9 cellular contexts compared by ENCODE assay signal in genomic region chr11:116852261-116853125, GRCh38. TPM values are rescaled to one million over a fixed set of nuclear protein-coding genes. Genes with fewer than 3 reads are reported as not detected.
DNase-seq lines count a peak whose midpoint lies in the region; ATAC-seq, FAIRE-seq and TF ChIP-seq lines count a peak whose summit lies in the region.
"Had no signal": no experiment of that assay in that cellular context is flagged by ENCODE, and none has a peak within 500 bp of the region (broad histone marks: within the 10 kb centered on the region; RNA-seq: fewer than 3 reads in every experiment).

No MANE protein-coding gene starts in this region.

- ATAC-seq in GM19467 (IDR thresholded peaks at IDR 0.05; ENCODE audit: unreplicated experiment): no peak
- ATAC-seq in HG03565 (IDR thresholded peaks at IDR 0.05; ENCODE audit: unreplicated experiment): no peak

- FAIRE-seq in keratinocyte (lab: Jason Lieb, UNC) (peak; percentile 52), urothelium cell line (lab: Jason Lieb, UNC) (no peak)

- intact Hi-C loops in activated CD4-positive, alpha-beta memory T cell treated with anti-CD3 and anti-CD28 coated beads for 36 hours (cut with micrococcal nuclease): loop anchor here (1.0 to 5.0 kb wide), 10 partner anchors 30 to 378 kb away; no protein-coding TSS in a partner anchor

- H3K79me2 ChIP-seq in keratinocyte (ENCODE audit: control insufficient read depth, insufficient read depth, low read length): no peaks in the 10 kb centered on the region

- no peaks in the 10 kb centered on the region for H3K9me3 Mint-ChIP-seq in activated CD4-positive, alpha-beta memory T cell treated with anti-CD3 and anti-CD28 coated beads for 36 hours

- peak overlapping the region; percentile 62 for H3K4me2 ChIP-seq in keratinocyte (ENCODE audit: control insufficient read depth, extremely low read depth, insufficient read depth, low read depth, low read length)

- peak overlapping the region; percentile 89 for H3K27ac Mint-ChIP-seq in activated CD4-positive, alpha-beta memory T cell treated with anti-CD3 and anti-CD28 coated beads for 36 hours

- H3K4me1 Mint-ChIP-seq in activated CD4-positive, alpha-beta memory T cell treated with anti-CD3 and anti-CD28 coated beads for 36 hours (ENCODE audit: low read depth): peaks cover 71% of the 10 kb centered on the region

- H2AFZ ChIP-seq in keratinocyte (ENCODE audit: control insufficient read depth, low read length): no peak overlapping the region

- POLR2A ChIA-PET in activated CD4-positive, alpha-beta memory T cell treated with anti-CD3 and anti-CD28 coated beads for 36 hours (lab: Charles Lee): interaction anchor here (0.8 to 2.3 kb wide), 15 partner anchors 9 to 308 kb away, joined by 3 to 12 read pairs (median 4); partner anchors contain the start of genes APOA1 and BUD13

- H3K36me3 ChIP-seq in keratinocyte (ENCODE audit: control insufficient read depth in 2 of 2, extremely low read depth in 1 of 2, insufficient read depth in 2 of 2, low read length in 2 of 2): peaks cover 7 to 15% of the 10 kb centered on the region in 2 experiments
- H3K36me3 ChIP-seq in urinary bladder (ENCODE audit: insufficient read depth): peaks cover 2% of the 10 kb centered on the region

- dilution Hi-C loops in keratinocyte (cut with MboI; ENCODE audit: extremely low pct_ligation_motif_present, low sequenced_read_pairs): no loop called here

- H3K27ac ChIP-seq in keratinocyte (ENCODE audit: control insufficient read depth, insufficient read depth, low read length): peak overlapping the region; percentile 81
- peak overlapping the region; percentile 43 for H3K27ac ChIP-seq in urinary bladder (ENCODE audit: low read depth)

- H3K9me3 ChIP-seq in keratinocyte (ENCODE audit: control insufficient read depth, low read depth, low read length): no peaks in the 10 kb centered on the region

- no peak for TF ChIP-seq CTCF in keratinocyte (optimal IDR thresholded peaks at IDR 0.05 in 1 of 3, IDR thresholded peaks at IDR 0.05 in 1 of 3, conservative IDR thresholded peaks at IDR 0.05 in 1 of 3; ENCODE audit: extremely low read depth in 1 of 3, insufficient read depth in 2 of 3, low read length in 3 of 3)

- H3K9me1 ChIP-seq in keratinocyte (ENCODE audit: control insufficient read depth, extremely low read depth, insufficient read depth, low read length): peaks cover 2% of the 10 kb centered on the region

- peak; percentile 60 for DNase-seq in activated effector memory CD4-positive, alpha-beta T cell treated with anti-CD3 and anti-CD28 coated beads, Interleukin-2, amount 50 U/mL, for 16 hours
- DNase-seq in activated effector memory CD4-positive, alpha-beta T cell treated with Interleukin-2 at 50 U/mL for 16 hours: no peak
- peak; percentile 40 for DNase-seq in activated CD4-positive, alpha-beta memory T cell treated with anti-CD3 and anti-CD28 coated beads for 36 hours
- DNase-seq in keratinocyte (ENCODE audit: low read depth, low spot score) (no peak), urothelium cell line (ENCODE audit: low spot score) (no peak)

- WGBS in urinary bladder: 40% methylated on average over 6 of the region's 6 CpGs

- H3K4me1 ChIP-seq in keratinocyte (ENCODE audit: control insufficient read depth, extremely low read depth, insufficient read depth, low read length): peaks cover 38% of the 10 kb centered on the region
- no peaks in the 10 kb centered on the region for H3K4me1 ChIP-seq in urinary bladder (ENCODE audit: insufficient read depth)

- peak overlapping the region; percentile 8 for H3K9ac ChIP-seq in keratinocyte (ENCODE audit: control insufficient read depth, extremely low read depth, insufficient read depth, low read length)

- no peaks in the 10 kb centered on the region for H3K27me3 Mint-ChIP-seq in activated CD4-positive, alpha-beta memory T cell treated with anti-CD3 and anti-CD28 coated beads for 36 hours

- CTCF ChIA-PET in activated CD4-positive, alpha-beta memory T cell treated with anti-CD3 and anti-CD28 coated beads for 36 hours (lab: Charles Lee): interaction anchor here (0.7 to 4.4 kb wide), 15 partner anchors 11 to 1629 kb away, joined by 3 to 41 read pairs (median 3); partner anchors contain the start of genes APOA1, APOA5, PAFAH1B2 and SIK3

- no peaks in the 10 kb centered on the region for H3K27me3 ChIP-seq in keratinocyte (ENCODE audit: control insufficient read depth, extremely low read depth, insufficient read depth, low read length)

- H3K4me3 ChIP-seq in keratinocyte (ENCODE audit: control insufficient read depth in 2 of 3, extremely low read depth in 1 of 3, insufficient read depth in 2 of 3, low read depth in 1 of 3, low read length in 3 of 3) (no peak overlapping the region), urinary bladder (ENCODE audit: low read depth, low read length) (no peak overlapping the region)

- no peaks in the 10 kb centered on the region for H4K20me1 ChIP-seq in keratinocyte (ENCODE audit: control insufficient read depth, extremely low read depth, insufficient read depth, low read length)

- H3K36me3 Mint-ChIP-seq in activated CD4-positive, alpha-beta memory T cell treated with anti-CD3 and anti-CD28 coated beads for 36 hours: peaks cover 17% of the 10 kb centered on the region

- peak overlapping the region; percentile 53 for H3K4me3 Mint-ChIP-seq in activated CD4-positive, alpha-beta memory T cell treated with anti-CD3 and anti-CD28 coated beads for 36 hours

RNA-seq across cellular contexts. Expression of gene APOA1, which starts 15.1 kb away (rescaled TPM):
- total RNA-seq in activated CD4-positive, alpha-beta memory T cell treated with anti-CD3 and anti-CD28 coated beads for 36 hours: under 1 TPM in 1 of 2 experiments, not detected in 1; 0.24 TPM
- polyA plus RNA-seq in keratinocyte (0.10 TPM in 1 of 3 replicates, not detected in the others), urinary bladder (5.2 TPM)
- 0.56 TPM for polyA plus RNA-seq in keratinocyte (2011; ENCODE audit: low read depth)
- polyA plus RNA-seq in keratinocyte (2011; cell fraction: cytosol; rRNA removed): not detected in 2 replicates
- 0.28 TPM in 1 of 2 replicates, not detected in the other for polyA plus RNA-seq in keratinocyte (2011; cell fraction: nucleus; rRNA removed)
- 0.25 TPM in 1 of 2 replicates, not detected in the other for polyA plus RNA-seq in keratinocyte (2012; ENCODE audit: low replicate concordance)
- 0.20 TPM in 1 of 3 replicates, not detected in the others for polyA minus RNA-seq in keratinocyte
- not detected for polyA minus RNA-seq in keratinocyte (2011; cell fraction: cytosol; rRNA and poly(A)+ RNA removed)
- 0.53 TPM in 1 of 2 replicates, not detected in the other for polyA minus RNA-seq in keratinocyte (2011; cell fraction: nucleus; rRNA and poly(A)+ RNA removed)
- total RNA-seq in urinary bladder: 1.1 TPM
- total RNA-seq: pulmonary artery endothelial cell had no signal

RNA-seq across cellular contexts. Expression of gene APOC3, which starts 22.8 kb away (rescaled TPM):
- not detected for total RNA-seq in activated CD4-positive, alpha-beta memory T cell treated with anti-CD3 and anti-CD28 coated beads for 36 hours
- polyA plus RNA-seq in keratinocyte: not detected in 3 replicates
- not detected for polyA plus RNA-seq in keratinocyte (2011; ENCODE audit: low read depth)
- not detected in 2 replicates for polyA plus RNA-seq in keratinocyte (2011; cell fraction: cytosol; rRNA removed)
- polyA plus RNA-seq in keratinocyte (2011; cell fraction: nucleus; rRNA removed): not detected in 2 replicates
- not detected in 2 replicates for polyA plus RNA-seq in keratinocyte (2012; ENCODE audit: low replicate concordance)
- not detected in 3 replicates for polyA minus RNA-seq in keratinocyte
- polyA minus RNA-seq in keratinocyte (2011; cell fraction: cytosol; rRNA and poly(A)+ RNA removed): not detected
- not detected in 2 replicates for polyA minus RNA-seq in keratinocyte (2011; cell fraction: nucleus; rRNA and poly(A)+ RNA removed)
- total RNA-seq in urinary bladder: not detected
- 4.1 TPM for polyA plus RNA-seq in urinary bladder
- total RNA-seq: pulmonary artery endothelial cell had no signal

RNA-seq across cellular contexts. Expression of gene APOA4, which starts 29.4 kb away (rescaled TPM):
- not detected for total RNA-seq in activated CD4-positive, alpha-beta memory T cell treated with anti-CD3 and anti-CD28 coated beads for 36 hours
- not detected in 3 replicates for polyA plus RNA-seq in keratinocyte
- polyA plus RNA-seq in keratinocyte (2011; ENCODE audit: low read depth): not detected
- polyA plus RNA-seq in keratinocyte (2011; cell fraction: cytosol; rRNA removed): not detected in 2 replicates
- not detected in 2 replicates for polyA plus RNA-seq in keratinocyte (2011; cell fraction: nucleus; rRNA removed)
- polyA plus RNA-seq in keratinocyte (2012; ENCODE audit: low replicate concordance): not detected in 2 replicates
- not detected in 3 replicates for polyA minus RNA-seq in keratinocyte
- polyA minus RNA-seq in keratinocyte (2011; cell fraction: cytosol; rRNA and poly(A)+ RNA removed): not detected
- polyA minus RNA-seq in keratinocyte (2011; cell fraction: nucleus; rRNA and poly(A)+ RNA removed): not detected in 2 replicates
- not detected for total RNA-seq in urinary bladder
- 0.06 TPM for polyA plus RNA-seq in urinary bladder
- total RNA-seq: pulmonary artery endothelial cell had no signal

Comparison
In these comparisons a context has a peak if more than half of its experiments do, and no peak if none do; other contexts are left out.
1. DNase-seq: peak in activated effector memory CD4-positive, alpha-beta T cell treated with anti-CD3 and anti-CD28 coated beads, Interleukin-2, amount 50 U/mL, for 16 hours (single experiment) and activated CD4-positive, alpha-beta memory T cell treated with anti-CD3 and anti-CD28 coated beads for 36 hours (single experiment); none in activated effector memory CD4-positive, alpha-beta T cell treated with Interleukin-2 at 50 U/mL for 16 hours (single experiment), keratinocyte (single experiment) and urothelium cell line (single experiment).